ENCODE assay signal across 20 cellular contexts in the genomic region with DNA sequence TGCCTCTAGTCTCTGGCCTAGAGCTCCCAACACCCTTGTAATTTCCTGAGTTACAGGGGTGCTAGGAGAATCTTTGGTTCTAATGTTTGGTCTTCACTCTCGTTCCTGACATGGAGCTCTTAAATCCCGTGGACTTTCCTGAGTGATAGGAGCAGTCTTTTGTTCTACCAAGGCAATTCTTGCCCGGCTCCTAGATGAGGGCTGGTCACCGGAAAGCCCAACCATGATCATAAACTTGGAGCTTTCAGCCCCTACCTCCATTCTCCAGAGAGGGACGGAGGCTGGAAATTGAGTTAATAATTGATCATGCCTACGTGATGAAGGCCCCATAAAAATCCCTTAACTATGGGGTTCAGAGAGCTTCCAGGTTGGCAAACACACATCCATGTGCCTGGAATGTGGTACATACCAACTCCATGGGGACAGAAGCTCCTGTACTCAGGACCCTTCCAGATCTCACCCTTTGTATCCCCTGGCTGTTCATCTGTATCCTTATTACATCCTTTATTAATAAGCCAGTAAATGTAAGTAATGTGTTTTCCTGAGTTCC. TPM values are rescaled to one million over a fixed set of nuclear protein-coding genes. Genes with fewer than 3 reads are reported as not detected.
A peak's percentile ranks its signal among the peaks of the same experiment; 100 is the strongest.
DNase-seq lines count a peak whose midpoint lies in the region; ATAC-seq, FAIRE-seq and TF ChIP-seq lines count a peak whose summit lies in the region.
"Had no signal": no experiment of that assay in that cellular context is flagged by ENCODE, and none has a peak within 500 bp of the region (broad histone marks: within the 10 kb centered on the region; RNA-seq: fewer than 3 reads in every experiment).

No MANE protein-coding gene starts in this region.

- H3K4me3 ChIP-seq in Peyer's patch: peak overlapping the region in 2 of 4 donors; percentile 43 to 52
- H3K4me3 ChIP-seq in duodenal mucosa (ENCODE audit: low read depth in 1 of 2, low read length in 2 of 2): peak overlapping the region; percentile 52 to 71
- no peak overlapping the region for H3K4me3 ChIP-seq in right lobe of liver
- H3K4me3 ChIP-seq in small intestine (ENCODE audit: low read depth in 1 of 2, low read length in 2 of 2): peak overlapping the region in 1 of 2 donors; percentile 57
- H3K4me3 ChIP-seq: GM23248, HAP-1 had no signal

- WGBS in right lobe of liver (ENCODE audit: insufficient coverage, low coverage, low lambda C conversion rate, missing lambda C conversion rate): 23% methylated on average over 6 of the region's 6 CpGs
- 18 to 57% (median 35%) methylated on average over 6 of the region's 6 CpGs for WGBS in small intestine, 3 donors

- H3K27ac ChIP-seq in Peyer's patch: peak overlapping the region in 2 of 4 donors; percentile 40 to 44
- H3K27ac ChIP-seq in duodenal mucosa (ENCODE audit: low read depth, low read length): no peak overlapping the region
- H3K27ac ChIP-seq in right lobe of liver: peak overlapping the region in 1 of 3 donors; percentile 41
- peak overlapping the region; percentile 18 to 81 for H3K27ac ChIP-seq in small intestine (ENCODE audit: low read depth in 1 of 2, low read length in 1 of 2)
- H3K27ac ChIP-seq: GM23248 had no signal

- FAIRE-seq in small intestine (lab: Jason Lieb, UNC): no peak
- FAIRE-seq: D721Med, G401.6, GM19239, HTR-8/SVneo had no signal

- peak overlapping the region in 1 of 2 donors; percentile 61 for H3K9ac ChIP-seq in duodenal mucosa (ENCODE audit: low read depth in 1 of 2, low read length in 2 of 2)
- H3K9ac ChIP-seq: GM23248 had no signal

- H3K4me1 ChIP-seq in Peyer's patch (peaks cover 0 to 5% (median 0%) of the 10 kb centered on the region in 4 donors), duodenal mucosa (ENCODE audit: control insufficient read depth in 1 of 2, insufficient read depth in 2 of 2, low read length in 2 of 2) (peaks cover 19 to 20% of the 10 kb centered on the region in 2 donors), right lobe of liver (peaks cover 0 to 32% (median 8%) of the 10 kb centered on the region in 4 donors), small intestine (ENCODE audit: control insufficient read depth in 2 of 2, insufficient read depth in 1 of 2, low read depth in 1 of 2, low read length in 1 of 2) (peaks cover 6% of the 10 kb centered on the region in 2 donors)
- H3K4me1 ChIP-seq: BE2C, HAP-1 had no signal

- intact Hi-C loops in right lobe of liver (cut with DNase I): loop anchor here in 1 of 2 donors (10.0 kb wide), 1 partner anchor 82 kb away; no protein-coding TSS in a partner anchor

- DNase-seq in Peyer's patch (peak in 1 of 3 donors; percentile 52), right lobe of liver (no peak), small intestine (peak; percentile 84)
- DNase-seq: BE2C; C1 segment of cervical spinal cord; CD4-positive, CD25-positive, alpha-beta regulatory T cell; CD8-positive, alpha-beta memory T cell; COR-L47; GM23248; KBM-7 had no signal

- H3K9me3 ChIP-seq in Peyer's patch (no peaks in the 10 kb centered on the region), duodenal mucosa (ENCODE audit: control insufficient read depth in 1 of 2, low read length in 2 of 2) (no peaks in the 10 kb centered on the region), right lobe of liver (no peaks in the 10 kb centered on the region), small intestine (ENCODE audit: control insufficient read depth, low read depth) (no peaks in the 10 kb centered on the region)
- H3K9me3 ChIP-seq: BE2C, HAP-1 had no signal

- H3K27me3 ChIP-seq in Peyer's patch (no peaks in the 10 kb centered on the region), duodenal mucosa (ENCODE audit: control insufficient read depth in 1 of 2, insufficient read depth in 2 of 2, low read length in 2 of 2) (no peaks in the 10 kb centered on the region), right lobe of liver (no peaks in the 10 kb centered on the region), small intestine (ENCODE audit: control insufficient read depth in 2 of 2, insufficient read depth in 2 of 2, low read length in 2 of 2) (no peaks in the 10 kb centered on the region)

- TF ChIP-seq CTCF in Peyer's patch (IDR thresholded peaks at IDR 0.05) (no peak), right lobe of liver (IDR thresholded peaks at IDR 0.05) (no peak)

- H3K36me3 ChIP-seq in Peyer's patch (no peaks in the 10 kb centered on the region), duodenal mucosa (ENCODE audit: control insufficient read depth in 1 of 2, insufficient read depth in 2 of 2, low read length in 2 of 2) (no peaks in the 10 kb centered on the region), right lobe of liver (no peaks in the 10 kb centered on the region), small intestine (ENCODE audit: control insufficient read depth in 2 of 2, insufficient read depth in 2 of 2, low read length in 2 of 2) (no peaks in the 10 kb centered on the region)
- H3K36me3 ChIP-seq: BE2C, HAP-1 had no signal

- TF ChIP-seq POLR2A in Peyer's patch (IDR thresholded peaks at IDR 0.05) (peak; percentile 11 to 71), right lobe of liver (IDR thresholded peaks at IDR 0.05) (peak; percentile 56)

- ATAC-seq in right lobe of liver (peak in 2 of 4 donors; percentile 10 to 38), HG03039 (IDR thresholded peaks at IDR 0.05; ENCODE audit: unreplicated experiment) (no peak), GM21825 (IDR thresholded peaks at IDR 0.05; ENCODE audit: unreplicated experiment) (no peak), GM21576 (IDR thresholded peaks at IDR 0.05; ENCODE audit: unreplicated experiment) (no peak), HG03175 (IDR thresholded peaks at IDR 0.05; ENCODE audit: unreplicated experiment) (no peak)

RNA-seq across cellular contexts. Expression of a gene that starts 18.8 kb away (rescaled TPM):
- total RNA-seq in Peyer's patch (100 to 1,000 TPM; 112 to 196 (median 168) TPM), right lobe of liver (1,000 to 10,000 TPM in 1 of 6 experiments, 100 to 1,000 TPM in 5; 404 to 1,363 (median 579) TPM)
- polyA plus RNA-seq in small intestine: 100 to 1,000 TPM in 2 of 3 donors, 10 to 100 TPM in 1; 50.3 to 545 (median 155) TPM
- total RNA-seq: GM23248 had no signal
- polyA plus RNA-seq: GM23248 had no signal

Comparison
In these comparisons a context has a peak if more than half of its experiments do, and no peak if none do; other contexts are left out.
1. H3K4me3 ChIP-seq: peak in duodenal mucosa (2 of 2); none in right lobe of liver (0 of 3).